ENCODE assay signal across 8 cellular contexts in genomic region chr5:139404484-139404840, GRCh38. TPM values are rescaled to one million over a fixed set of nuclear protein-coding genes. Genes with fewer than 3 reads are reported as not detected.
DNase-seq lines count a peak whose midpoint lies in the region; ATAC-seq, FAIRE-seq and TF ChIP-seq lines count a peak whose summit lies in the region.

No MANE protein-coding gene starts in this region.

- H3K36me3 ChIP-seq in CD8-positive, alpha-beta memory T cell (ENCODE audit: insufficient read depth, low read length), result no peaks in the 10 kb centered on the region
- peaks cover 0 to 6% (median 3%) of the 10 kb centered on the region in 4 experiments; a peak in 2 of 8 replicates for H3K36me3 ChIP-seq in H1 (ENCODE audit: control insufficient read depth in 2 of 4, insufficient read depth in 4 of 4, low read length in 3 of 4)
- no peaks in the 10 kb centered on the region for H3K36me3 ChIP-seq in osteoblast (ENCODE audit: insufficient read depth, low read length)

- peak overlapping the region; percentile 86; the same call in 1 of the 2 replicates for H2BK5ac ChIP-seq in H1 (ENCODE audit: low read depth, low read length)

- H2AK5ac ChIP-seq in H1 (ENCODE audit: low read depth, low read length), result no peak overlapping the region

- peak overlapping the region; percentile 81 for H3K27ac ChIP-seq in CD8-positive, alpha-beta memory T cell (ENCODE audit: low read depth, low read length)
- H3K27ac ChIP-seq in H1 (ENCODE audit: low read depth, low read length) (no peak overlapping the region), osteoblast (ENCODE audit: low read depth, low read length) (peak overlapping the region; percentile 91)

- TF ChIP-seq EP300 in H1 (IDR thresholded peaks at IDR 0.05; ENCODE audit: borderline replicate concordance in 1 of 2, low read depth in 2 of 2, low read length in 2 of 2), result no peak

- no peak for ATAC-seq in HG03571 (IDR thresholded peaks at IDR 0.05; ENCODE audit: unreplicated experiment)
- no peak for ATAC-seq in GM21447 (IDR thresholded peaks at IDR 0.05; ENCODE audit: unreplicated experiment)
- ATAC-seq in HG03045 (IDR thresholded peaks at IDR 0.05; ENCODE audit: unreplicated experiment), result no peak
- no peak for ATAC-seq in HG02852 (IDR thresholded peaks at IDR 0.05; ENCODE audit: unreplicated experiment)

- no peak for TF ChIP-seq POLR2A in H1 (IDR thresholded peaks at IDR 0.05; ENCODE audit: control extremely low read depth in 1 of 2, low read depth in 2 of 2, low read length in 2 of 2)

- peak overlapping the region; percentile 74 to 96 for H3K4me2 ChIP-seq in H1 (ENCODE audit: insufficient read depth in 1 of 2, low read depth in 2 of 2, low read length in 2 of 2)
- peak overlapping the region; percentile 98 for H3K4me2 ChIP-seq in osteoblast (ENCODE audit: insufficient read depth, low read length)

- no peak for FAIRE-seq in H1 (lab: Jason Lieb, UNC)

- H2BK15ac ChIP-seq in H1 (ENCODE audit: low read length), result no peak overlapping the region

- H4K5ac ChIP-seq in H1 (ENCODE audit: insufficient read length, low read depth, low read length), result no peak overlapping the region

- peak overlapping the region; percentile 85 to 98 (median 97) for H3K4me3 Mint-ChIP-seq in CD8-positive, alpha-beta memory T cell

- no peaks in the 10 kb centered on the region for H3K9me3 ChIP-seq in CD8-positive, alpha-beta memory T cell (ENCODE audit: low read length)
- H3K9me3 ChIP-seq in H1 (ENCODE audit: insufficient read depth in 2 of 2, low read depth in 1 of 2, low read length in 1 of 2), result no peaks in the 10 kb centered on the region
- no peaks in the 10 kb centered on the region for H3K9me3 ChIP-seq in osteoblast (ENCODE audit: low read depth, low read length)

- peak overlapping the region; percentile 1; the same call in 1 of the 2 replicates for H2BK12ac ChIP-seq in H1 (ENCODE audit: low read depth, low read length)

- no peaks in the 10 kb centered on the region for H3K9me3 Mint-ChIP-seq in CD8-positive, alpha-beta memory T cell

- peak overlapping the region in 1 of 4 experiments; percentile 58; a peak in 2 of 7 replicates for H3K9ac ChIP-seq in H1 (replicated peaks in 1 of 4; ENCODE audit: extremely low read depth in 1 of 4, low read depth in 3 of 4, low read length in 3 of 4)

- H3K18ac ChIP-seq in H1 (ENCODE audit: extremely low read depth, low read length), result 0 out of 2 replicates have a peak overlapping the region, but pooled peaks have one; percentile 79

- peaks cover 0 to 3% (median 1%) of the 10 kb centered on the region in 3 donors for H3K36me3 Mint-ChIP-seq in CD8-positive, alpha-beta memory T cell

- H3K27ac Mint-ChIP-seq in CD8-positive, alpha-beta memory T cell, result peak overlapping the region; percentile 93 to 100 (median 99)

- no peak overlapping the region for H3K56ac ChIP-seq in H1 (replicated peaks; ENCODE audit: insufficient read length, low read depth, low read length)

- H3K27me3 Mint-ChIP-seq in CD8-positive, alpha-beta memory T cell, result no peaks in the 10 kb centered on the region

- H4K20me1 ChIP-seq in H1 (replicated peaks in 1 of 2; ENCODE audit: control insufficient read depth in 1 of 2, insufficient read depth in 2 of 2, low read length in 2 of 2), result peaks cover 0 to 1% of the 10 kb centered on the region in 2 experiments
- H4K20me1 ChIP-seq in osteoblast (ENCODE audit: insufficient read depth, low read length), result no peaks in the 10 kb centered on the region

- POLR2A ChIA-PET in CD8-positive, alpha-beta memory T cell (lab: Charles Lee), result interaction anchor here (0.6 to 1.9 kb wide), 7 partner anchors 13 to 156 kb away, joined by 3 to 10 read pairs (median 5); partner anchors contain the start of genes DNAJC18, MZB1, PAIP2 and STING1
- POLR2A ChIA-PET in H1 (lab: Charles Lee; ENCODE audit: partially characterized antibody), result interaction anchor here (0.6 to 2.2 kb wide), 11 partner anchors 9 to 121 kb away, joined by 3 to 8 read pairs (median 4); partner anchors contain the start of genes DNAJC18 and MATR3

- no peak overlapping the region for H3K4ac ChIP-seq in H1 (replicated peaks; ENCODE audit: insufficient read length, low read depth, low read length)

- peaks cover 4% of the 10 kb centered on the region; the same call in 1 of the 2 replicates for H3K23me2 ChIP-seq in H1 (ENCODE audit: low read depth, low read length)

- no peak overlapping the region for H4K91ac ChIP-seq in H1 (replicated peaks; ENCODE audit: insufficient read length, low read length)

- DNase-seq in CD8-positive, alpha-beta memory T cell, result no peak
- DNase-seq in NCI-H69 (lab: John Stamatoyannopoulos, UW) (peak; percentile 43), H1 (ENCODE audit: low read depth in 1 of 2, low spot score in 2 of 2) (no peak), osteoblast (ENCODE audit: insufficient read length, low spot score, missing footprints) (no peak)

- no peak overlapping the region for H3K23ac ChIP-seq in H1 (ENCODE audit: insufficient read length)

- H2AFZ ChIP-seq in H1 (ENCODE audit: low read length), result peak overlapping the region; percentile 22; the same call in 1 of the 2 replicates
- peak overlapping the region; percentile 97 for H2AFZ ChIP-seq in osteoblast (ENCODE audit: low read length)

- no peaks in the 10 kb centered on the region for H3K79me1 ChIP-seq in H1 (ENCODE audit: low read depth, low read length)

- H3K79me2 ChIP-seq in H1 (ENCODE audit: control insufficient read depth in 1 of 2, insufficient read depth in 2 of 2, low read length in 2 of 2) (no peaks in the 10 kb centered on the region; a peak in 2 of 4 replicates), osteoblast (ENCODE audit: insufficient read depth, low read length) (no peaks in the 10 kb centered on the region)

- CTCF ChIA-PET in CD8-positive, alpha-beta memory T cell (lab: Charles Lee), result interaction anchor here (0.9 to 4.8 kb wide), 7 partner anchors 9 to 113 kb away, joined by 3 to 38 read pairs (median 5); partner anchors contain the start of genes MZB1 and PAIP2
- CTCF ChIA-PET in H1 (lab: Charles Lee; ENCODE audit: partially characterized antibody), result no interaction called here

- no peaks in the 10 kb centered on the region for H3K27me3 ChIP-seq in CD8-positive, alpha-beta memory T cell (ENCODE audit: insufficient read depth, low read length, poor library complexity, severe bottlenecking)
- 0 out of 7 replicates have a peak, but pooled peaks cover 0 to 4% (median 0%) of the 10 kb centered on the region in 4 experiments for H3K27me3 ChIP-seq in H1 (replicated peaks in 1 of 4; ENCODE audit: control insufficient read depth in 3 of 4, extremely low read depth in 1 of 4, insufficient read depth in 3 of 4, low read length in 3 of 4)
- no peaks in the 10 kb centered on the region for H3K27me3 ChIP-seq in osteoblast (ENCODE audit: insufficient read depth, low read length)

- H3K4me1 ChIP-seq in CD8-positive, alpha-beta memory T cell (ENCODE audit: insufficient read depth, low read length), result peaks cover 22% of the 10 kb centered on the region
- H3K4me1 ChIP-seq in H1 (replicated peaks in 1 of 4; ENCODE audit: control insufficient read depth in 3 of 4, insufficient read depth in 4 of 4, low read length in 3 of 4) (peaks cover 0 to 8% (median 4%) of the 10 kb centered on the region in 4 experiments; a peak in 6 of 7 replicates), osteoblast (ENCODE audit: insufficient read depth, low read length) (peaks cover 13% of the 10 kb centered on the region)

- 90% methylated on average over 5 of the region's 5 CpGs; no CpG with 5 or more reads in 1 of the 2 experiments for WGBS in H1 (ENCODE audit: extremely low coverage in 1 of 2, insufficient coverage in 1 of 2, insufficient read length in 1 of 2, insufficient replicate concordance in 2 of 2, low coverage in 1 of 2, low lambda C conversion rate in 2 of 2, missing lambda C conversion rate in 1 of 2), 2 experiments

- H4K8ac ChIP-seq in H1 (ENCODE audit: extremely low read depth, insufficient read depth, low read length), result no peak overlapping the region

- no peak overlapping the region for H3K14ac ChIP-seq in H1 (ENCODE audit: insufficient read length)

- H2BK120ac ChIP-seq in H1 (replicated peaks; ENCODE audit: low read depth, low read length), result no peak overlapping the region

- no peak for TF ChIP-seq RAD21 in H1 (IDR thresholded peaks at IDR 0.05 in 1 of 2, conservative IDR thresholded peaks at IDR 0.05 in 1 of 2; ENCODE audit: low read depth in 2 of 2, low read length in 2 of 2)

- no peak overlapping the region for H2BK20ac ChIP-seq in H1 (ENCODE audit: low read length)

- peaks cover 21 to 30% (median 26%) of the 10 kb centered on the region in 3 donors for H3K4me1 Mint-ChIP-seq in CD8-positive, alpha-beta memory T cell

- H3K4me3 ChIP-seq in CD8-positive, alpha-beta memory T cell (ENCODE audit: low read length), result peak overlapping the region; percentile 57
- H3K4me3 ChIP-seq in H1 (ENCODE audit: extremely low read depth in 1 of 4, insufficient read depth in 2 of 4, low read depth in 3 of 4, low read length in 4 of 4) (peak overlapping the region; percentile 32 to 84 (median 75); a peak in 5 of 8 replicates), osteoblast (ENCODE audit: insufficient read depth, low read length) (peak overlapping the region; percentile 77)

- TF ChIP-seq CTCF in H1 (IDR thresholded peaks at IDR 0.05; ENCODE audit: control extremely low read depth in 1 of 3, insufficient read depth in 1 of 3, low read depth in 1 of 3, low read length in 3 of 3) (no peak), osteoblast (IDR thresholded peaks at IDR 0.05; ENCODE audit: extremely low read depth, low read depth, low read length) (no peak)

RNA-seq across cellular contexts. Expression of gene SPATA24, which starts 0.6 kb away (rescaled TPM):
- total RNA-seq in CD8-positive, alpha-beta memory T cell, result 1 to 10 TPM; 3.6 to 3.9 TPM
- polyA plus RNA-seq in CD8-positive, alpha-beta memory T cell, result 4.2 TPM
- 9.4 and 11.6 TPM in 2 replicates for total RNA-seq in H1 (2021; fragmentation: NEBNext Ultra II Directional; extraction: Animal tissue kit (Norgen Biotek cat#: 25700))
- polyA plus RNA-seq in H1 (2011; rRNA removed), result 4.4 and 5.8 TPM in 2 replicates
- 12.5 TPM for polyA plus RNA-seq in H1 (2011; cell fraction: cytosol; rRNA removed)
- 5.7 TPM for polyA plus RNA-seq in H1 (2011; cell fraction: nucleus; rRNA removed)
- 17.4 to 22.5 TPM (median 18.6 TPM) in 4 replicates for polyA plus RNA-seq in H1 (2012, experiment 1 of 2)
- 20.0 TPM for polyA plus RNA-seq in H1 (2012, experiment 2 of 2)
- polyA plus RNA-seq in H1 (2013, experiment 1 of 2), result 12.3 TPM
- polyA plus RNA-seq in H1 (2013, experiment 2 of 2), result 12.3 TPM
- 5.5 and 6.6 TPM in 2 replicates for polyA minus RNA-seq in H1 (2011; rRNA and poly(A)+ RNA removed)
- 8.6 TPM for polyA minus RNA-seq in H1 (2011; cell fraction: cytosol; rRNA and poly(A)+ RNA removed)
- 7.0 TPM for polyA minus RNA-seq in H1 (2011; cell fraction: nucleus; rRNA and poly(A)+ RNA removed)
- 2.9 and 3.6 TPM in 2 replicates for total RNA-seq in osteoblast

RNA-seq across cellular contexts. Expression of gene PROB1, which starts 9.6 kb away (rescaled TPM):
- total RNA-seq in CD8-positive, alpha-beta memory T cell, result 1 to 10 TPM; 6.7 to 7.2 TPM
- polyA plus RNA-seq in CD8-positive, alpha-beta memory T cell, result 0.72 TPM
- total RNA-seq in H1 (2021; fragmentation: NEBNext Ultra II Directional; extraction: Animal tissue kit (Norgen Biotek cat#: 25700)), result 3.1 and 3.3 TPM in 2 replicates
- 0.89 and 1.9 TPM in 2 replicates for polyA plus RNA-seq in H1 (2011; rRNA removed)
- polyA plus RNA-seq in H1 (2011; cell fraction: cytosol; rRNA removed), result 1.5 TPM
- 2.0 TPM for polyA plus RNA-seq in H1 (2011; cell fraction: nucleus; rRNA removed)
- 1.7 to 2.4 TPM (median 2.3 TPM) in 4 replicates for polyA plus RNA-seq in H1 (2012, experiment 1 of 2)
- polyA plus RNA-seq in H1 (2012, experiment 2 of 2), result 2.1 TPM
- polyA plus RNA-seq in H1 (2013, experiment 1 of 2), result 1.8 TPM
- polyA plus RNA-seq in H1 (2013, experiment 2 of 2), result 1.7 TPM
- 0.44 and 0.73 TPM in 2 replicates for polyA minus RNA-seq in H1 (2011; rRNA and poly(A)+ RNA removed)
- 1.3 TPM for polyA minus RNA-seq in H1 (2011; cell fraction: cytosol; rRNA and poly(A)+ RNA removed)
- polyA minus RNA-seq in H1 (2011; cell fraction: nucleus; rRNA and poly(A)+ RNA removed), result 2.4 TPM
- 1.1 and 1.2 TPM in 2 replicates for total RNA-seq in osteoblast

RNA-seq across cellular contexts. Expression of gene MZB1, which starts 14.7 kb away (rescaled TPM):
- 1 to 10 TPM; 5.1 to 6.4 TPM for total RNA-seq in CD8-positive, alpha-beta memory T cell
- 3.5 TPM for polyA plus RNA-seq in CD8-positive, alpha-beta memory T cell
- 0.47 TPM in 1 of 2 replicates, not detected in the other for total RNA-seq in H1 (2021; fragmentation: NEBNext Ultra II Directional; extraction: Animal tissue kit (Norgen Biotek cat#: 25700))
- 0.39 and 0.71 TPM in 2 replicates for polyA plus RNA-seq in H1 (2011; rRNA removed)
- polyA plus RNA-seq in H1 (2011; cell fraction: cytosol; rRNA removed), result 0.84 TPM
- 1.2 TPM for polyA plus RNA-seq in H1 (2011; cell fraction: nucleus; rRNA removed)
- 0.33 to 0.95 TPM (median 0.37 TPM) in 3 of 4 replicates, not detected in the other for polyA plus RNA-seq in H1 (2012, experiment 1 of 2)
- polyA plus RNA-seq in H1 (2012, experiment 2 of 2), result 0.31 TPM
- 0.47 TPM for polyA plus RNA-seq in H1 (2013, experiment 1 of 2)
- polyA plus RNA-seq in H1 (2013, experiment 2 of 2), result 0.13 TPM
- polyA minus RNA-seq in H1 (2011; rRNA and poly(A)+ RNA removed), result 0.69 TPM in 1 of 2 replicates, not detected in the other
- not detected for polyA minus RNA-seq in H1 (2011; cell fraction: cytosol; rRNA and poly(A)+ RNA removed)
- polyA minus RNA-seq in H1 (2011; cell fraction: nucleus; rRNA and poly(A)+ RNA removed), result 0.90 TPM
- 0.29 TPM in 1 of 2 replicates, not detected in the other for total RNA-seq in osteoblast

RNA-seq across cellular contexts. Expression of gene SLC23A1, which starts 21.4 kb away (rescaled TPM):
- total RNA-seq in CD8-positive, alpha-beta memory T cell, result under 1 TPM in 1 of 2 experiments, not detected in 1; 0.33 TPM
- not detected for polyA plus RNA-seq in CD8-positive, alpha-beta memory T cell
- total RNA-seq in H1 (2021; fragmentation: NEBNext Ultra II Directional; extraction: Animal tissue kit (Norgen Biotek cat#: 25700)), result not detected in 2 replicates
- 0.03 TPM in 1 of 2 replicates, not detected in the other for polyA plus RNA-seq in H1 (2011; rRNA removed)
- polyA plus RNA-seq in H1 (2011; cell fraction: cytosol; rRNA removed), result not detected
- 0.16 TPM for polyA plus RNA-seq in H1 (2011; cell fraction: nucleus; rRNA removed)
- polyA plus RNA-seq in H1 (2012, experiment 1 of 2), result 0.12 to 0.50 TPM (median 0.24 TPM) in 4 replicates
- polyA plus RNA-seq in H1 (2012, experiment 2 of 2), result not detected
- not detected for polyA plus RNA-seq in H1 (2013, experiment 1 of 2)
- not detected for polyA plus RNA-seq in H1 (2013, experiment 2 of 2)
- polyA minus RNA-seq in H1 (2011; rRNA and poly(A)+ RNA removed), result not detected in 2 replicates
- polyA minus RNA-seq in H1 (2011; cell fraction: cytosol; rRNA and poly(A)+ RNA removed), result not detected
- polyA minus RNA-seq in H1 (2011; cell fraction: nucleus; rRNA and poly(A)+ RNA removed), result not detected
- not detected in 2 replicates for total RNA-seq in osteoblast

RNA-seq across cellular contexts. Expression of gene DNAJC18, which starts 34.9 kb away (rescaled TPM):
- 10 to 100 TPM; 25.3 to 25.7 TPM for total RNA-seq in CD8-positive, alpha-beta memory T cell
- 10.2 TPM for polyA plus RNA-seq in CD8-positive, alpha-beta memory T cell
- 22.0 and 29.2 TPM in 2 replicates for total RNA-seq in H1 (2021; fragmentation: NEBNext Ultra II Directional; extraction: Animal tissue kit (Norgen Biotek cat#: 25700))
- polyA plus RNA-seq in H1 (2011; rRNA removed), result 3.8 and 7.8 TPM in 2 replicates
- 6.7 TPM for polyA plus RNA-seq in H1 (2011; cell fraction: cytosol; rRNA removed)
- 2.7 TPM for polyA plus RNA-seq in H1 (2011; cell fraction: nucleus; rRNA removed)
- polyA plus RNA-seq in H1 (2012, experiment 1 of 2), result 11.0 to 14.3 TPM (median 13.8 TPM) in 4 replicates
- 3.2 TPM for polyA plus RNA-seq in H1 (2012, experiment 2 of 2)
- polyA plus RNA-seq in H1 (2013, experiment 1 of 2), result 15.0 TPM
- 19.1 TPM for polyA plus RNA-seq in H1 (2013, experiment 2 of 2)
- polyA minus RNA-seq in H1 (2011; rRNA and poly(A)+ RNA removed), result 8.4 and 10.7 TPM in 2 replicates
- 11.4 TPM for polyA minus RNA-seq in H1 (2011; cell fraction: cytosol; rRNA and poly(A)+ RNA removed)
- 4.1 TPM for polyA minus RNA-seq in H1 (2011; cell fraction: nucleus; rRNA and poly(A)+ RNA removed)
- total RNA-seq in osteoblast, result 12.4 and 16.3 TPM in 2 replicates
